Comparison of ENCODE assay signal across 8 cellular contexts in genomic region chr17:31549525-31550388, GRCh38.
A peak's percentile ranks its signal among the peaks of the same experiment; 100 is the strongest.
DNase-seq lines count a peak whose midpoint lies in the region; ATAC-seq and TF ChIP-seq lines count a peak whose summit lies in the region.

No MANE protein-coding gene starts in this region.

- peak; percentile 51 for TF ChIP-seq POLR2A in HCT116 (IDR thresholded peaks at IDR 0.05; ENCODE audit: borderline replicate concordance, extremely low read depth, insufficient read depth, insufficient read length)

- H3K27ac Mint-ChIP-seq in activated naive CD4-positive, alpha-beta T cell treated with anti-CD3 and anti-CD28 coated beads, Interleukin-2, amount 50 U/mL, for 24 hours, result peak overlapping the region; percentile 92

- H3K36me3 Mint-ChIP-seq in activated naive CD4-positive, alpha-beta T cell treated with anti-CD3 and anti-CD28 coated beads, Interleukin-2, amount 50 U/mL, for 24 hours, result no peaks in the 10 kb centered on the region

- H3K9ac ChIP-seq in HCT116 (ENCODE audit: low read length), result peak overlapping the region; percentile 92
- H3K9ac ChIP-seq in SK-N-MC (ENCODE audit: insufficient read length), result peak overlapping the region; percentile 79

- H3K4me1 Mint-ChIP-seq in activated naive CD4-positive, alpha-beta T cell treated with anti-CD3 and anti-CD28 coated beads, Interleukin-2, amount 50 U/mL, for 24 hours, result peaks cover 22% of the 10 kb centered on the region

- TF ChIP-seq RAD21 in HCT116 (IDR thresholded peaks at IDR 0.05; ENCODE audit: low read depth), result no peak

- CTCF ChIA-PET in HCT116 (lab: Charles Lee), result interaction anchor here (0.9 to 2.3 kb wide), 2 partner anchors 8 to 293 kb away, joined by 3 to 6 read pairs; no protein-coding TSS in a partner anchor

- H3K36me3 ChIP-seq in HCT116 (ENCODE audit: control insufficient read depth in 1 of 2, insufficient read depth in 2 of 2, low read length in 2 of 2), result no peaks in the 10 kb centered on the region
- no peaks in the 10 kb centered on the region for H3K36me3 ChIP-seq in SK-N-MC (ENCODE audit: insufficient read depth, low read length)

- no peaks in the 10 kb centered on the region for H3K9me3 Mint-ChIP-seq in activated naive CD4-positive, alpha-beta T cell treated with anti-CD3 and anti-CD28 coated beads, Interleukin-2, amount 50 U/mL, for 24 hours

- BruUV-seq in HCT116 (replicated peaks; lab: Mats Ljungman, UMichigan), result TSS peak; percentile 99

- H3K9me2 ChIP-seq in HCT116 (ENCODE audit: insufficient read depth), result no peaks in the 10 kb centered on the region

- peak; percentile 62 for DNase-seq in GF-D8 (lab: John Stamatoyannopoulos, UW)
- DNase-seq in HCT116 (ENCODE audit: low read depth, low spot score), result peak; percentile 82
- peak; percentile 92 for DNase-seq in MV-4-11 (lab: John Stamatoyannopoulos, UW)
- DNase-seq in SK-N-MC (ENCODE audit: low read depth, low spot score), result peak; percentile 55
- DNase-seq in globus pallidus (ENCODE audit: low spot score), result peak; percentile 91
- peak; percentile 85 for DNase-seq in omental fat pad (ENCODE audit: low spot score)

- H4K20me1 ChIP-seq in HCT116 (ENCODE audit: insufficient read depth), result no peaks in the 10 kb centered on the region

- peak overlapping the region; percentile 73 to 97 for H3K4me3 ChIP-seq in HCT116 (replicated peaks in 1 of 2; ENCODE audit: low read depth in 1 of 2, low read length in 2 of 2)
- H3K4me3 ChIP-seq in SK-N-MC, result peak overlapping the region; percentile 98

- H3K79me2 ChIP-seq in HCT116 (ENCODE audit: insufficient read depth, low read length), result peaks cover 5% of the 10 kb centered on the region; the same call in 1 of the 2 replicates

- TF ChIP-seq CTCF in HCT116 (IDR thresholded peaks at IDR 0.05 in 2 of 3, conservative IDR thresholded peaks at IDR 0.05 in 1 of 3; ENCODE audit: borderline replicate concordance in 1 of 3, insufficient read depth in 1 of 3, low read depth in 2 of 3, low read length in 2 of 3), result no peak
- no peak for TF ChIP-seq CTCF in omental fat pad (IDR thresholded peaks at IDR 0.05)

- H3K27me3 Mint-ChIP-seq in activated naive CD4-positive, alpha-beta T cell treated with anti-CD3 and anti-CD28 coated beads, Interleukin-2, amount 50 U/mL, for 24 hours, result no peaks in the 10 kb centered on the region

- ATAC-seq in HCT116 (peak; percentile 86), omental fat pad (ENCODE audit: low FRiP score) (peak; percentile 93)

- H3K27ac ChIP-seq in HCT116 (ENCODE audit: low read depth, low read length) (peak overlapping the region; percentile 88), SK-N-MC (no peak overlapping the region), temporal lobe (ENCODE audit: low read depth, low read length) (peak overlapping the region; percentile 84)

- H3K4me1 ChIP-seq in HCT116 (ENCODE audit: control insufficient read depth in 1 of 2, insufficient read depth in 2 of 2, low read length in 2 of 2), result peaks cover 2 to 15% of the 10 kb centered on the region in 2 experiments; a peak in 2 of 4 replicates

- H3K9me3 ChIP-seq in HCT116 (ENCODE audit: control insufficient read depth in 1 of 2, insufficient read depth in 1 of 2, low read depth in 1 of 2, low read length in 2 of 2), result no peaks in the 10 kb centered on the region
- no peaks in the 10 kb centered on the region for H3K9me3 ChIP-seq in SK-N-MC (ENCODE audit: low read depth, low read length)

- H3K4me3 Mint-ChIP-seq in activated naive CD4-positive, alpha-beta T cell treated with anti-CD3 and anti-CD28 coated beads, Interleukin-2, amount 50 U/mL, for 24 hours, result peak overlapping the region; percentile 90

- H2AFZ ChIP-seq in HCT116 (ENCODE audit: low read depth, low read length, poor library complexity, severe bottlenecking), result peak overlapping the region; percentile 75

- RAD21 ChIA-PET in HCT116 (lab: Charles Lee; ENCODE audit: low non-redundant PET in 1 of 2, low total read pairs in 2 of 2, uncharacterized antibody in 2 of 2, unreplicated experiment in 2 of 2), result no interaction called here

- intact Hi-C loops in HCT116 (cut with micrococcal nuclease), result no loop called here

- POLR2A ChIA-PET in HCT116 (lab: Charles Lee), result no interaction called here

- no peaks in the 10 kb centered on the region for H3K27me3 ChIP-seq in HCT116 (ENCODE audit: insufficient read depth, low read length)

- peak overlapping the region; percentile 98 for H3K4me2 ChIP-seq in HCT116 (ENCODE audit: low read length)

TF ChIP-seq in HCT116, 20 proteins besides CTCF, POLR2A, EP300 and RAD21:
- no peak for TF ChIP-seq ZBTB33 (IDR thresholded peaks at IDR 0.05; ENCODE audit: extremely low read depth, insufficient replicate concordance, low read length)
- peak; percentile 94 for TF ChIP-seq EGR1 (IDR thresholded peaks at IDR 0.05; ENCODE audit: low read depth)
- peak; percentile 98 for TF ChIP-seq ATF3 (IDR thresholded peaks at IDR 0.05)
- no peak for TF ChIP-seq JUND (IDR thresholded peaks at IDR 0.05)
- TF ChIP-seq EZH2phosphoT487 (IDR thresholded peaks at IDR 0.05; ENCODE audit: borderline replicate concordance), result no peak
- peak; percentile 67; the same call in 1 of the 2 replicates for TF ChIP-seq CBX3 (IDR thresholded peaks at IDR 0.05; ENCODE audit: low read depth)
- TF ChIP-seq REST (IDR thresholded peaks at IDR 0.05; ENCODE audit: low read depth), result no peak
- TF ChIP-seq TCF7L2 (IDR thresholded peaks at IDR 0.05; ENCODE audit: borderline replicate concordance, extremely low read depth, insufficient read depth, insufficient read length), result no peak
- TF ChIP-seq SRF (IDR thresholded peaks at IDR 0.05; ENCODE audit: low read depth), result no peak
- TF ChIP-seq MAX (IDR thresholded peaks at IDR 0.05), result no peak; the same call in none of the 2 replicates
- no peak for TF ChIP-seq SP1 (IDR thresholded peaks at IDR 0.05; ENCODE audit: low read depth)
- TF ChIP-seq ZNF274 (IDR thresholded peaks at IDR 0.05; ENCODE audit: low read depth, low read length), result no peak
- TF ChIP-seq POLR2AphosphoS5 (IDR thresholded peaks at IDR 0.05; ENCODE audit: low read depth, low read length), result peak; percentile 76
- TF ChIP-seq YY1 (IDR thresholded peaks at IDR 0.05; ENCODE audit: extremely low read depth, insufficient replicate concordance, low read depth, low read length), result peak; percentile 19
- TF ChIP-seq ZFX (IDR thresholded peaks at IDR 0.05), result peak; percentile 63; the same call in 1 of the 2 replicates
- TF ChIP-seq SIN3A (IDR thresholded peaks at IDR 0.05; ENCODE audit: low read depth), result peak; percentile 64; the same call in 1 of the 2 replicates
- peak; percentile 56; the same call in 1 of the 2 replicates for TF ChIP-seq ELF1 (IDR thresholded peaks at IDR 0.05; ENCODE audit: borderline replicate concordance, low read depth)
- TF ChIP-seq CEBPB (IDR thresholded peaks at IDR 0.05; ENCODE audit: low read depth), result no peak
- no peak for TF ChIP-seq EZH2 (IDR thresholded peaks at IDR 0.05)
- TF ChIP-seq FOSL1 (IDR thresholded peaks at IDR 0.05; ENCODE audit: low read depth), result no peak; the same call in 1 of the 2 replicates
